ENCODE assay signal across 8 cellular contexts in the genomic region with DNA sequence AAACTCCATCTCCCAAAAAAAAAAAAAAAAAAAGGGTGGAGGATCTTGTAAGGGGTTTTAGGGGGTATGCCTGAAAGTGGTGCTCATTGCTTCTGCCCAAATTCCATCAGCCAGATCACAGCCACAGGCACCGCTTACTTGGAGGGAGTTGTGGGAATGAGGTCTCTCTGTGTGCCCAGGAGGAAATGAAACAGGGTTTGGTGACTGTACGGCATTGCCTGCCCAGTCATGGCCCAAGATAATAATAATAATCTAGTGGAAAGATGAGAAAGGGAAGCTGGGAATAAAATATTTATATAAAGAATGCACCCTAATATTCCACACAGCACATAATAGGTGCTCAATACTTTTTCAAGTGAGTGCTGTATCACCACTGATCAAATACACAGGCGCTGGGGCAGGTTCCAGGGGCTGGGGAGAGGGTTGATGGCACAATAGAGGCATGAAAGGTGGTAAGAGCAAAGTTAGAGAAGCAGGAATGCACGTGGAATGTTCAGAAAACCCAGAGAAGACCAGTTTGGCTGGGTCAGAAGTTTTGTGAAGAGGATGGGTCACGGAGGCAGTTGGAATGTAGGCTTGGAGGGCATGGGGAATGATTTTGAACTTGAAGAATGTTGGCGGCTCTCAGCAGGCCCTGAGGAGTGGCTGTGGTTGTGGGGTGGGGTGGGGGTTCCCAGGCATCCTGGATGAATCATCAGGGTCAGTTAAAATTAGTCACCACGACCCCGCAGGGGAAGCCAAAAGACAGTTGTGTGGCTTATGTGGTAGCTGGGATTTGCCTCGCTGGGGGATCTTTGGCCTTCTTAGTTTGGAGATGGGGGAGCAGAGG.
DNase-seq lines count a peak whose midpoint lies in the region; ATAC-seq and TF ChIP-seq lines count a peak whose summit lies in the region.

No MANE protein-coding gene starts in this region.

- H3K4me1 ChIP-seq in muscle layer of colon (ENCODE audit: insufficient read depth, low read length) (peaks cover 14% of the 10 kb centered on the region), tibial artery (peaks cover 0 to 28% (median 16%) of the 10 kb centered on the region in 4 donors)

- no peak for ATAC-seq in HG02852 (IDR thresholded peaks at IDR 0.05; ENCODE audit: unreplicated experiment)

- H3K27ac ChIP-seq in muscle layer of colon (ENCODE audit: low read depth, low read length) (peak overlapping the region; percentile 73), tibial artery (peak overlapping the region; percentile 61 to 82)

- H3K4me3 ChIP-seq in cardiac fibroblast (replicated peaks in 1 of 2; ENCODE audit: low read depth in 2 of 2, low read length in 2 of 2) (no peak overlapping the region), muscle layer of colon (ENCODE audit: low read depth in 1 of 2, low read length in 2 of 2) (no peak overlapping the region), tibial artery (no peak overlapping the region)

- peak; percentile 11 to 23 for DNase-seq in NOMO-1 (lab: John Stamatoyannopoulos, UW; ENCODE audit: unreplicated experiment in 2 of 2)
- DNase-seq in NOMO-1 treated with dmso at 0.1 percent for 144 hours (lab: John Stamatoyannopoulos, UW; ENCODE audit: unreplicated experiment): no peak
- DNase-seq in T-helper 2 cell: peak in 3 of 5 experiments; percentile 12 to 73 (median 18)
- peak; percentile 98 to 99 for DNase-seq in cardiac fibroblast (ENCODE audit: low read depth in 2 of 2)
- peak; percentile 88 to 90 for DNase-seq in tibial artery
- DNase-seq in NCI-H1417 treated with DMSO at 0.1 percent for 48 hours (lab: John Stamatoyannopoulos, UW): no peak

- intact Hi-C loops in tibial artery (cut with DNase I; ENCODE audit: low total_unique reads): loop anchor here (5.0 kb wide), 3 partner anchors 108 to 493 kb away; no protein-coding TSS in a partner anchor

- H3K9me3 ChIP-seq in muscle layer of colon (ENCODE audit: low read length): no peaks in the 10 kb centered on the region
- no peaks in the 10 kb centered on the region for H3K9me3 ChIP-seq in tibial artery

- H3K27me3 ChIP-seq in muscle layer of colon (ENCODE audit: control insufficient read depth in 1 of 2, insufficient read depth in 2 of 2, low read length in 2 of 2): no peaks in the 10 kb centered on the region
- no peaks in the 10 kb centered on the region for H3K27me3 ChIP-seq in tibial artery

- no peak for TF ChIP-seq CTCF in cardiac fibroblast (IDR thresholded peaks at IDR 0.05; ENCODE audit: low read depth, low read length)
- TF ChIP-seq CTCF in tibial artery (IDR thresholded peaks at IDR 0.05): no peak

- H3K36me3 ChIP-seq in muscle layer of colon (ENCODE audit: insufficient read depth, low read length) (no peaks in the 10 kb centered on the region), tibial artery (no peaks in the 10 kb centered on the region)

- no peak overlapping the region for H3K9ac ChIP-seq in muscle layer of colon (ENCODE audit: low read length)

Comparison
In these comparisons a context has a peak if more than half of its experiments do, and no peak if none do; other contexts are left out.
1. DNase-seq: peak in NOMO-1 (2 of 2), T-helper 2 cell (3 of 5), cardiac fibroblast (2 of 2) and tibial artery (2 of 2); none in NOMO-1 treated with dmso at 0.1 percent for 144 hours (single experiment) and NCI-H1417 treated with DMSO at 0.1 percent for 48 hours (single experiment).